ENCODE assay signal across 12 cellular contexts in the genomic region with DNA sequence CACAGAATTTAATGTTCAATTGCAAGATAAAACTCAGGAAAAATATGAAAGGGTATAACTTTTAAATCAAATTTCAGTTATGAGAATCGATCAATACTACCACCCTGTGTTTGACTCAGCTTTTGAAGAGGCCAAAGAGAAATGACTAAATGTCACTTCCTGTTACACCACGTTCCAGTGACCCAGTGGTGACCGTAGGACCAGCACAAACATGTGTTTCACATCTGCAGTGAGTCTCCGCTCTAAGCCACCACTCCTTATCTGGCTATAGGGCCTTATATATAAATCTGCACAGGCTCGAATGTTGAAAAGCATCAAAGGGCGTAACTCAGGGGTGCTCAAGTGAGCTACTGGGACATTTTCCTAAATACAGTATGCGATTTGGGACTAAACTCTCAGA.
"Had no signal": no experiment of that assay in that cellular context is flagged by ENCODE, and none has a peak within 500 bp of the region (broad histone marks: within the 10 kb centered on the region; RNA-seq: fewer than 3 reads in every experiment).

No MANE protein-coding gene starts in this region.

- H3K27ac Mint-ChIP-seq: activated CD8-positive, alpha-beta memory T cell treated with anti-CD3 and anti-CD28 coated beads, Interleukin-2, amount 10 ng/mL, durations not matched to agents 7 days and 5 days; stimulated activated naive B cell treated with anti-CD40 and anti-IgM and Interleukin-4, amounts not matched to agents 10 μg/mL and 1 μg/mL and 100 μg/mL, for 72 hours had no signal

- H3K27me3 Mint-ChIP-seq: activated CD8-positive, alpha-beta memory T cell treated with anti-CD3 and anti-CD28 coated beads, Interleukin-2, amount 10 ng/mL, durations not matched to agents 7 days and 5 days; activated T-cell treated with anti-CD3 and anti-CD28 coated beads, Interleukin-2, amount 50 U/mL, for 24 hours; stimulated activated naive B cell treated with anti-CD40 and anti-IgM and Interleukin-4, amounts not matched to agents 10 μg/mL and 1 μg/mL and 100 μg/mL, for 72 hours had no signal

- H3K9me3 Mint-ChIP-seq: activated T-cell treated with anti-CD3 and anti-CD28 coated beads, Interleukin-2, amount 50 U/mL, for 24 hours; stimulated activated naive B cell treated with anti-CD40 and anti-IgM and Interleukin-4, amounts not matched to agents 10 μg/mL and 1 μg/mL and 100 μg/mL, for 72 hours had no signal

- H3K4me3 Mint-ChIP-seq: activated CD8-positive, alpha-beta memory T cell treated with anti-CD3 and anti-CD28 coated beads, Interleukin-2, amount 10 ng/mL, durations not matched to agents 7 days and 5 days; activated T-cell treated with anti-CD3 and anti-CD28 coated beads, Interleukin-2, amount 50 U/mL, for 24 hours; stimulated activated naive B cell treated with anti-CD40 and anti-IgM and Interleukin-4, amounts not matched to agents 10 μg/mL and 1 μg/mL and 100 μg/mL, for 72 hours had no signal

- H3K4me3 ChIP-seq: colonic mucosa, lower lobe of right lung, smooth muscle cell, tibial nerve had no signal

- DNase-seq: activated CD4-positive, alpha-beta T cell treated with anti-CD3 and anti-CD28 coated beads for 48 hours; activated CD8-positive, alpha-beta memory T cell treated with anti-CD3 and anti-CD28 coated beads, Interleukin-2, amount 10 ng/mL, durations not matched to agents 7 days and 5 days; activated T-cell treated with anti-CD3 and anti-CD28 coated beads, Interleukin-2, amount 50 U/mL, for 24 hours; colonic mucosa; effector CD8-positive, alpha-beta T cell; hippocampal formation; kidney glomerular epithelial cell; lower lobe of right lung; midbrain; stimulated activated naive B cell treated with anti-CD40 and anti-IgM and Interleukin-4, amounts not matched to agents 10 μg/mL and 1 μg/mL and 100 μg/mL, for 72 hours had no signal
